8 cellular contexts compared by ENCODE assay signal in the genomic region with DNA sequence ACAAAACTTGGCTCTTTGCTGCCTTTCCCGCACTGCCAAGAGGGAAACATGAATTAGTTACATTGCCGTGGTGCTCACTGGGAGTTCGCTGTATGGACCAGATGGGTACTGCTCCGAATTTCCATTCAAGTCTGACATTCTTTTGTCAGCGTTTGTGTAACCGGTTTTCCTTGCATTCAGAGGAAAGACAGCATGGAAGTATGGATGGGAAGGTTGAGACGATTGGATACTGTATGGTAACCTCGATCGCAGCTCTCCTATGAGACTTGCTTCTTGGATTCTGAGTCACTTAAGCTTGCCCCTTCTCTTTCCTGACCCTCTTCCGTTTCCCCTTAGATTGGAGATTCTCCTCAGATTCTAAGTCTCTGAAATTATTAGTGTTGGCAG. TPM values are rescaled to one million over a fixed set of nuclear protein-coding genes. Genes with fewer than 3 reads are reported as not detected.
DNase-seq lines count a peak whose midpoint lies in the region; ATAC-seq and TF ChIP-seq lines count a peak whose summit lies in the region.

No MANE protein-coding gene starts in this region.

- ATAC-seq in GM21825 (IDR thresholded peaks at IDR 0.05; ENCODE audit: unreplicated experiment) (peak; percentile 18), body of pancreas (no peak), left colon (peak; percentile 26)

- 20 to 24% methylated on average over 10 of the region's 10 CpGs for WGBS in body of pancreas, 2 donors

- no peaks in the 10 kb centered on the region for H3K9me3 ChIP-seq in ES-I3 (ENCODE audit: control insufficient read depth, insufficient read depth, low read length)
- no peaks in the 10 kb centered on the region for H3K9me3 ChIP-seq in MG63
- H3K9me3 ChIP-seq in body of pancreas: peaks cover 0 to 6% (median 0%) of the 10 kb centered on the region in 3 donors

- H3K27me3 ChIP-seq in MG63: no peaks in the 10 kb centered on the region
- H3K27me3 ChIP-seq in body of pancreas: no peaks in the 10 kb centered on the region

- H3K27ac ChIP-seq in body of pancreas (peak overlapping the region; percentile 66 to 94 (median 89)), temporal lobe (ENCODE audit: low read depth, low read length) (peak overlapping the region; percentile 57)

- H3K4me1 ChIP-seq in ES-I3 (ENCODE audit: insufficient read depth, low read length) (peaks cover 3% of the 10 kb centered on the region; the same call in 1 of the 2 replicates), body of pancreas (peaks cover 15% of the 10 kb centered on the region)

- DNase-seq in MG63: no peak
- DNase-seq in body of pancreas: no peak
- DNase-seq in left colon: peak in 1 of 2 donors; percentile 4
- no peak for DNase-seq in activated CD8-positive, alpha-beta memory T cell treated with anti-CD3 and anti-CD28 coated beads, Interleukin-2, amount 50 U/mL, for 48 hours
- DNase-seq in SIG-M5 treated with dmso at 0.1 percent for 504 hours (lab: John Stamatoyannopoulos, UW; ENCODE audit: unreplicated experiment): no peak

- H3K9ac ChIP-seq in ES-I3 (ENCODE audit: low read depth, low read length): peak overlapping the region; percentile 78

- H3K4me3 ChIP-seq in MG63 (peak overlapping the region; percentile 98), body of pancreas (peak overlapping the region; percentile 42 to 93)

- H3K36me3 ChIP-seq in ES-I3 (ENCODE audit: insufficient read depth, low read length): no peaks in the 10 kb centered on the region
- H3K36me3 ChIP-seq in MG63: no peaks in the 10 kb centered on the region; the same call in 1 of the 2 replicates
- no peaks in the 10 kb centered on the region for H3K36me3 ChIP-seq in body of pancreas (replicated peaks in 1 of 2; ENCODE audit: insufficient read depth in 1 of 2, low read depth in 2 of 2)

- intact Hi-C loops in body of pancreas (cut with DNase I) (no loop called here), left colon (cut with DNase I, micrococcal nuclease) (loop anchor here in 1 of 2 donors (10.0 kb wide), 1 partner anchor 108 kb away; no protein-coding TSS in a partner anchor)

- TF ChIP-seq CTCF in body of pancreas (IDR thresholded peaks at IDR 0.05): no peak

- no peak for TF ChIP-seq POLR2A in body of pancreas (IDR thresholded peaks at IDR 0.05)

RNA-seq across cellular contexts. Expression of a gene that starts 0.6 kb away (rescaled TPM):
- total RNA-seq in MG63 (2014; rRNA removed; shearing (Covaris generic); ENCODE audit: low replicate concordance): 32.3 and 43.1 TPM in 2 replicates
- 10 to 100 TPM; 13.2 to 16.2 TPM for total RNA-seq in body of pancreas
- total RNA-seq in left colon: 10 to 100 TPM; 13.3 to 16.7 TPM
- 15.7 TPM for total RNA-seq in temporal lobe

RNA-seq across cellular contexts. Expression of a gene that starts 53.1 kb away (rescaled TPM):
- total RNA-seq in MG63 (2014; rRNA removed; shearing (Covaris generic); ENCODE audit: low replicate concordance): 30.8 and 53.5 TPM in 2 replicates
- total RNA-seq in body of pancreas: 10 to 100 TPM; 13.5 to 19.5 TPM
- 10 to 100 TPM; 67.0 to 69.3 TPM for total RNA-seq in left colon
- total RNA-seq in temporal lobe: 105 TPM
